ENCODE assay signal across 17 cellular contexts in the genomic region with DNA sequence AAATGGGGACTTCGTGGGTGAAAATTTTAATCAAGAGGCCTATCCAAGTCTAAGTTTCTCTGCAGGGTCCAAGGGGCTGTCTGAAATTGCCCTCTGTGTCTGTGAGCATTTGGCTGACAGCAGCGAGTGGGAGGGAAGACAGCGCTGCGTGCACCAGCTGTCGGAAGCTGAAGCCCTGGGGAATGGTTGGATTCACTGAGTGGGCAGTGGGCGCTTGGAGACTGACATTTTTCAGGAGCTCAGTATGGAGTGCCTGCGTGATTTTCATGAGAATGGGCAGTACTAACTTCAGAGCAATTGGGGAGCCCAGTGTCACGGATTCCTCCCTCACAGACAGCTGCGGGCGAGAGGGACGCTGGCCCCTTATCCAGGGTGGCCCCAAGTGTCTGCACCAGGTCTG.
"Had no signal": no experiment of that assay in that cellular context is flagged by ENCODE, and none has a peak within 500 bp of the region (broad histone marks: within the 10 kb centered on the region; RNA-seq: fewer than 3 reads in every experiment).

No MANE protein-coding gene starts in this region.

- H3K36me3 ChIP-seq: adrenal gland, neutrophil, thoracic aorta had no signal

- ATAC-seq: activated CD4-positive, alpha-beta T cell treated with anti-CD3 and anti-CD28 coated beads for 36 hours; activated naive CD4-positive, alpha-beta T cell treated with anti-CD3 and anti-CD28 coated beads, Interleukin-2, amount 50 U/mL, for 72 hours; left lobe of liver; sciatic nerve; stimulated activated naive B cell treated with anti-CD40 and anti-IgM and Interleukin-4, amounts not matched to agents 10 μg/mL and 1 μg/mL and 100 μg/mL, for 72 hours had no signal

- H3K36me3 Mint-ChIP-seq: activated naive CD4-positive, alpha-beta T cell treated with anti-CD3 and anti-CD28 coated beads, Interleukin-2, amount 50 U/mL, for 72 hours; stimulated activated naive B cell treated with anti-CD40 and anti-IgM and Interleukin-4, amounts not matched to agents 10 μg/mL and 1 μg/mL and 100 μg/mL, for 72 hours had no signal

- H3K4me1 ChIP-seq: adrenal gland, parathyroid adenoma had no signal

- H2AFZ ChIP-seq: parathyroid adenoma had no signal

- H3K4me3 ChIP-seq: adrenal gland, lung, thoracic aorta had no signal

- H3K4me3 Mint-ChIP-seq: activated CD4-positive, alpha-beta T cell treated with anti-CD3 and anti-CD28 coated beads for 36 hours; dendritic cell treated with granulocyte-macrophage colony-stimulating factor and Interleukin-4, amounts not matched to agents 40 ng/mL and 50 ng/mL, for 4 days; stimulated activated naive B cell treated with anti-CD40 and anti-IgM and Interleukin-4, amounts not matched to agents 10 μg/mL and 1 μg/mL and 100 μg/mL, for 72 hours; T-helper 2 cell treated with Interferon-gamma antibody and Interleukin-4, amounts not matched to agents 5 μg/mL and 100 μg/mL, for 36 hours had no signal

- H3K27ac Mint-ChIP-seq: activated CD4-positive, alpha-beta T cell treated with anti-CD3 and anti-CD28 coated beads for 36 hours; activated naive CD4-positive, alpha-beta T cell treated with anti-CD3 and anti-CD28 coated beads, Interleukin-2, amount 50 U/mL, for 72 hours; dendritic cell treated with granulocyte-macrophage colony-stimulating factor and Interleukin-4, amounts not matched to agents 40 ng/mL and 50 ng/mL, for 4 days; stimulated activated naive B cell treated with anti-CD40 and anti-IgM and Interleukin-4, amounts not matched to agents 10 μg/mL and 1 μg/mL and 100 μg/mL, for 72 hours; T-helper 2 cell treated with Interferon-gamma antibody and Interleukin-4, amounts not matched to agents 5 μg/mL and 100 μg/mL, for 36 hours had no signal

- H3K27ac ChIP-seq: adrenal gland, neutrophil, parathyroid adenoma, thoracic aorta had no signal

- H3K9me3 Mint-ChIP-seq: activated naive CD4-positive, alpha-beta T cell treated with anti-CD3 and anti-CD28 coated beads, Interleukin-2, amount 50 U/mL, for 72 hours; dendritic cell treated with granulocyte-macrophage colony-stimulating factor and Interleukin-4, amounts not matched to agents 40 ng/mL and 50 ng/mL, for 4 days; T-helper 2 cell treated with Interferon-gamma antibody and Interleukin-4, amounts not matched to agents 5 μg/mL and 100 μg/mL, for 36 hours had no signal

- H3K4me1 Mint-ChIP-seq: activated CD4-positive, alpha-beta T cell treated with anti-CD3 and anti-CD28 coated beads for 36 hours; stimulated activated naive B cell treated with anti-CD40 and anti-IgM and Interleukin-4, amounts not matched to agents 10 μg/mL and 1 μg/mL and 100 μg/mL, for 72 hours had no signal

- H3K79me2 ChIP-seq: parathyroid adenoma had no signal

- DNase-seq: activated CD4-positive, alpha-beta T cell treated with anti-CD3 and anti-CD28 coated beads for 36 hours; activated CD4-positive, alpha-beta T cell treated with anti-CD3 and anti-CD28 coated beads, Interleukin-2, amount 50 U/mL, for 48 hours; activated gamma-delta T cell treated with Interleukin-2 at 50 U/mL for 16 hours; adrenal gland; effector CD8-positive, alpha-beta T cell; foreskin melanocyte; stimulated activated CD4-positive, alpha-beta T cell treated with anti-CD3 and anti-CD28 coated beads, Interleukin-4, amount 100 ng/mL, for 4 hours; stimulated activated naive B cell treated with anti-CD40 and anti-IgM and Interleukin-4, amounts not matched to agents 10 μg/mL and 1 μg/mL and 100 μg/mL, for 72 hours had no signal
